In genomic region chr3:184532940-184533732, GRCh38 we compare ENCODE assay signal across 17 cellular contexts. TPM values are rescaled to one million over a fixed set of nuclear protein-coding genes. Genes with fewer than 3 reads are reported as not detected.
"Had no signal": no experiment of that assay in that cellular context is flagged by ENCODE, and none has a peak within 500 bp of the region (broad histone marks: within the 10 kb centered on the region; RNA-seq: fewer than 3 reads in every experiment).

No MANE protein-coding gene starts in this region.

- H3K36me3 Mint-ChIP-seq: activated naive CD4-positive, alpha-beta T cell treated with anti-CD3 and anti-CD28 coated beads, Interleukin-2, amount 10 ng/mL, durations not matched to agents 7 days and 5 days; brain; memory B cell; natural killer cell had no signal

- H3K4me1 Mint-ChIP-seq: activated naive CD4-positive, alpha-beta T cell treated with anti-CD3 and anti-CD28 coated beads, Interleukin-2, amount 10 ng/mL, durations not matched to agents 7 days and 5 days; activated naive CD8-positive, alpha-beta T cell treated with anti-CD3 and anti-CD28 coated beads, Interleukin-2, amount 50 U/mL, for 24 hours; memory B cell; natural killer cell had no signal

- H3K36me3 ChIP-seq: neutrophil had no signal

- H3K27ac Mint-ChIP-seq: activated naive CD4-positive, alpha-beta T cell treated with anti-CD3 and anti-CD28 coated beads, Interleukin-2, amount 10 ng/mL, durations not matched to agents 7 days and 5 days; activated naive CD8-positive, alpha-beta T cell treated with anti-CD3 and anti-CD28 coated beads, Interleukin-2, amount 50 U/mL, for 24 hours; memory B cell; natural killer cell; T-helper 17 cell had no signal

- DNase-seq: activated CD4-positive, alpha-beta T cell treated with anti-CD3 and anti-CD28 coated beads, Interleukin-2, amount 50 U/mL, for 1 hour; activated CD4-positive, CD25-positive, alpha-beta regulatory T cell treated with anti-CD3 and anti-CD28 coated beads, Interleukin-2, amount 50 U/mL, for 72 hours; activated naive CD4-positive, alpha-beta T cell treated with anti-CD3 and anti-CD28 coated beads, Interleukin-2, amount 10 ng/mL, durations not matched to agents 7 days and 5 days; activated naive CD8-positive, alpha-beta T cell treated with anti-CD3 and anti-CD28 coated beads, Interleukin-2, amount 50 U/mL, for 24 hours; activated T-cell treated with anti-CD3 and anti-CD28 coated beads, Interleukin-2, amount 50 U/mL, for 1 hour; central memory CD4-positive, alpha-beta T cell; kidney glomerular epithelial cell; natural killer cell; stimulated activated CD4-positive, alpha-beta T cell treated with anti-CD3 and anti-CD28 coated beads, Interleukin-12 subunit alpha, Interleukin-12 subunit beta, amount 100 ng/mL, for 4 hours; stimulated activated CD4-positive, alpha-beta T cell treated with anti-CD3 and anti-CD28 coated beads, Interleukin-1b, Interleukin-23, amount 100 ng/mL, for 48 hours; stimulated activated CD8-positive, alpha-beta memory T cell treated with anti-CD3 and anti-CD28 coated beads, Interleukin-4, amount 100 ng/mL, for 48 hours; stimulated activated naive CD4-positive, alpha-beta T cell; T-helper 17 cell had no signal

- ATAC-seq: activated naive CD8-positive, alpha-beta T cell treated with anti-CD3 and anti-CD28 coated beads, Interleukin-2, amount 50 U/mL, for 24 hours; natural killer cell; T-helper 17 cell had no signal

- H3K27ac ChIP-seq: neutrophil, VCaP had no signal

- H3K9me3 Mint-ChIP-seq: activated naive CD4-positive, alpha-beta T cell treated with anti-CD3 and anti-CD28 coated beads, Interleukin-2, amount 10 ng/mL, durations not matched to agents 7 days and 5 days; activated naive CD8-positive, alpha-beta T cell treated with anti-CD3 and anti-CD28 coated beads, Interleukin-2, amount 50 U/mL, for 24 hours; brain; memory B cell; natural killer cell had no signal

- H3K4me3 Mint-ChIP-seq: activated naive CD4-positive, alpha-beta T cell treated with anti-CD3 and anti-CD28 coated beads, Interleukin-2, amount 10 ng/mL, durations not matched to agents 7 days and 5 days; activated naive CD8-positive, alpha-beta T cell treated with anti-CD3 and anti-CD28 coated beads, Interleukin-2, amount 50 U/mL, for 24 hours; brain; memory B cell; natural killer cell; T-helper 17 cell had no signal

- H3K9me3 ChIP-seq: neutrophil had no signal

RNA-seq across cellular contexts. Expression of gene EPHB3, which starts 28.4 kb away (rescaled TPM):
- total RNA-seq: natural killer cell had no signal
